In genomic region chr12:74897425-74898211, GRCh38 we compare ENCODE assay signal across 22 cellular contexts.
DNase-seq lines count a peak whose midpoint lies in the region; ATAC-seq and TF ChIP-seq lines count a peak whose summit lies in the region.
"Had no signal": no experiment of that assay in that cellular context is flagged by ENCODE, and none has a peak within 500 bp of the region (broad histone marks: within the 10 kb centered on the region; RNA-seq: fewer than 3 reads in every experiment).

No MANE protein-coding gene starts in this region.

- H3K4me2 ChIP-seq in GM23338: no peak overlapping the region
- H3K4me2 ChIP-seq: BLaER1 treated with 17β-estradiol and CSF1 and Interleukin-3, amounts not matched to agents 10 nM and 100 nM had no signal

- H3K4me3 ChIP-seq in GM23338: no peak overlapping the region
- H3K4me3 ChIP-seq: BLaER1 treated with 17β-estradiol and CSF1 and Interleukin-3, amounts not matched to agents 10 nM and 100 nM; coronary artery; lung; uterus had no signal

- intact Hi-C loops in activated CD4-positive, alpha-beta T cell treated with anti-CD3 and anti-CD28 coated beads, Interleukin-2, amount 10 ng/mL, durations not matched to agents 24 days and 14 days (cut with micrococcal nuclease): no loop called here

- H3K36me3 ChIP-seq in GM23338 (ENCODE audit: insufficient read depth): no peaks in the 10 kb centered on the region
- H3K36me3 ChIP-seq: BLaER1 treated with 17β-estradiol and CSF1 and Interleukin-3, amounts not matched to agents 10 nM and 100 nM; neutrophil; uterus had no signal

- no peaks in the 10 kb centered on the region for H3K79me2 ChIP-seq in GM23338 (replicated peaks; ENCODE audit: insufficient read depth)

- POLR2A ChIA-PET in RWPE1 (lab: Yijun Ruan, JAX; ENCODE audit: low non-redundant PET): no interaction called here

- H3K27me3 ChIP-seq in GM23338 (ENCODE audit: insufficient read depth): no peaks in the 10 kb centered on the region
- H3K27me3 ChIP-seq: BLaER1 treated with 17β-estradiol and CSF1 and Interleukin-3, amounts not matched to agents 10 nM and 100 nM; neutrophil; uterus had no signal

- H2AFZ ChIP-seq in GM23338: no peak overlapping the region

- no peaks in the 10 kb centered on the region for H3K9me3 Mint-ChIP-seq in activated CD4-positive, alpha-beta T cell treated with anti-CD3 and anti-CD28 coated beads, Interleukin-2, amount 10 ng/mL, durations not matched to agents 24 days and 14 days
- no peaks in the 10 kb centered on the region for H3K9me3 Mint-ChIP-seq in GM23338

- H3K27me3 Mint-ChIP-seq in activated CD4-positive, alpha-beta T cell treated with anti-CD3 and anti-CD28 coated beads, Interleukin-2, amount 10 ng/mL, durations not matched to agents 24 days and 14 days: no peaks in the 10 kb centered on the region
- H3K27me3 Mint-ChIP-seq in GM23338 (ENCODE audit: insufficient read depth, low read depth, poor library complexity): no peaks in the 10 kb centered on the region

- no peaks in the 10 kb centered on the region for H3F3A ChIP-seq in GM23338 (replicated peaks; ENCODE audit: low read depth)

- peak overlapping the region; percentile 50 for H3K4me3 Mint-ChIP-seq in activated CD4-positive, alpha-beta T cell treated with anti-CD3 and anti-CD28 coated beads, Interleukin-2, amount 10 ng/mL, durations not matched to agents 24 days and 14 days
- no peak overlapping the region for H3K4me3 Mint-ChIP-seq in GM23338

- no peaks in the 10 kb centered on the region for H3K4me1 ChIP-seq in GM23338 (ENCODE audit: insufficient read depth)
- H3K4me1 ChIP-seq: BLaER1 treated with 17β-estradiol and CSF1 and Interleukin-3, amounts not matched to agents 10 nM and 100 nM; uterus had no signal

- H4K20me1 ChIP-seq in GM23338 (replicated peaks; ENCODE audit: insufficient read depth): no peaks in the 10 kb centered on the region
- H4K20me1 ChIP-seq: BLaER1 treated with 17β-estradiol and CSF1 and Interleukin-3, amounts not matched to agents 10 nM and 100 nM had no signal

- no peaks in the 10 kb centered on the region for H3K9me2 ChIP-seq in GM23338 (ENCODE audit: insufficient read depth)

- H3K27ac ChIP-seq in RWPE1 (no peak overlapping the region), epithelial cell of prostate (peak overlapping the region; percentile 14), GM23338 (ENCODE audit: low read depth) (no peak overlapping the region)
- H3K27ac ChIP-seq: BLaER1 treated with 17β-estradiol and CSF1 and Interleukin-3, amounts not matched to agents 10 nM and 100 nM; coronary artery; neutrophil; uterus had no signal

- CTCF ChIA-PET in RWPE1 (lab: Yijun Ruan, JAX): interaction anchor here (0.5 kb wide), 1 partner anchor 9 kb away, joined by 3 read pairs; no protein-coding TSS in a partner anchor

- peak overlapping the region; percentile 62 for H3K27ac Mint-ChIP-seq in activated CD4-positive, alpha-beta T cell treated with anti-CD3 and anti-CD28 coated beads, Interleukin-2, amount 10 ng/mL, durations not matched to agents 24 days and 14 days
- no peak overlapping the region for H3K27ac Mint-ChIP-seq in GM23338

- H3K36me3 Mint-ChIP-seq in activated CD4-positive, alpha-beta T cell treated with anti-CD3 and anti-CD28 coated beads, Interleukin-2, amount 10 ng/mL, durations not matched to agents 24 days and 14 days (ENCODE audit: low read depth): no peaks in the 10 kb centered on the region
- no peaks in the 10 kb centered on the region for H3K36me3 Mint-ChIP-seq in GM23338 (ENCODE audit: low read depth)

- no peak for DNase-seq in activated CD4-positive, alpha-beta T cell treated with anti-CD3 and anti-CD28 coated beads, Interleukin-2, amount 10 ng/mL, durations not matched to agents 24 days and 14 days
- DNase-seq in activated CD4-positive, alpha-beta T cell treated with anti-CD3 and anti-CD28 coated beads, Interleukin-2, amount 50 U/mL, for 4 hours: no peak
- DNase-seq in RWPE1 (ENCODE audit: low spot score) (peak; percentile 26), epithelial cell of prostate (ENCODE audit: low read depth, low spot score) (peak; percentile 91), GM23338 (ENCODE audit: low spot score) (no peak)
- DNase-seq: activated CD4-positive, CD25-positive, alpha-beta regulatory T cell treated with anti-CD3 and anti-CD28 coated beads, Interleukin-2, amount 50 U/mL, for 72 hours; DMS 273 treated with DMSO at 0.1 percent for 48 hours; Kasumi-1; NCI-H1436 treated with DMSO at 0.1 percent for 48 hours; stimulated activated CD4-positive, alpha-beta T cell treated with anti-CD3 and anti-CD28 coated beads, Interleukin-12 subunit alpha, Interleukin-12 subunit beta, amount 100 ng/mL, for 4 hours; stimulated activated CD8-positive, alpha-beta memory T cell treated with anti-CD3 and anti-CD28 coated beads, Interleukin-4, amount 100 ng/mL, for 48 hours; substantia nigra; T1000; uterus had no signal

- ATAC-seq in GM18867 (IDR thresholded peaks at IDR 0.05; ENCODE audit: unreplicated experiment) (peak; percentile 61), HG02588 (IDR thresholded peaks at IDR 0.05; ENCODE audit: unreplicated experiment) (no peak), HG02571 (IDR thresholded peaks at IDR 0.05; ENCODE audit: unreplicated experiment) (no peak), GM23338 (no peak)
- ATAC-seq: Panc1 had no signal

- TF ChIP-seq CTCF in RWPE1 (conservative IDR thresholded peaks at IDR 0.05; ENCODE audit: low read depth): no peak
- no peak for TF ChIP-seq CTCF in GM23338 (conservative IDR thresholded peaks at IDR 0.05; ENCODE audit: low read depth in 2 of 2)

- H3K4me1 Mint-ChIP-seq in activated CD4-positive, alpha-beta T cell treated with anti-CD3 and anti-CD28 coated beads, Interleukin-2, amount 10 ng/mL, durations not matched to agents 24 days and 14 days: no peaks in the 10 kb centered on the region
- peaks cover 3% of the 10 kb centered on the region for H3K4me1 Mint-ChIP-seq in GM23338

TF ChIP-seq in GM23338, 12 proteins besides CTCF, POLR2A, EP300 and RAD21 (continues in another document):
- no peak for TF ChIP-seq ZNF331 (CRISPR knock-in tag; IDR thresholded peaks at IDR 0.05; ENCODE audit: low read depth)
- TF ChIP-seq, protein P1, sequence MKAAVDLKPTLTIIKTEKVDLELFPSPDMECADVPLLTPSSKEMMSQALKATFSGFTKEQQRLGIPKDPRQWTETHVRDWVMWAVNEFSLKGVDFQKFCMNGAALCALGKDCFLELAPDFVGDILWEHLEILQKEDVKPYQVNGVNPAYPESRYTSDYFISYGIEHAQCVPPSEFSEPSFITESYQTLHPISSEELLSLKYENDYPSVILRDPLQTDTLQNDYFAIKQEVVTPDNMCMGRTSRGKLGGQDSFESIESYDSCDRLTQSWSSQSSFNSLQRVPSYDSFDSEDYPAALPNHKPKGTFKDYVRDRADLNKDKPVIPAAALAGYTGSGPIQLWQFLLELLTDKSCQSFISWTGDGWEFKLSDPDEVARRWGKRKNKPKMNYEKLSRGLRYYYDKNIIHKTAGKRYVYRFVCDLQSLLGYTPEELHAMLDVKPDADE (IDR thresholded peaks at IDR 0.05): no peak
- no peak for TF ChIP-seq JUNB (IDR thresholded peaks at IDR 0.05; ENCODE audit: unreplicated experiment)
- no peak for TF ChIP-seq EZH2phosphoT487 (IDR thresholded peaks at IDR 0.05; ENCODE audit: unreplicated experiment)
- TF ChIP-seq CREB1 (CRISPR knock-in tag; IDR thresholded peaks at IDR 0.05; ENCODE audit: low read depth): no peak
- TF ChIP-seq STAT1 (IDR thresholded peaks at IDR 0.05; ENCODE audit: unreplicated experiment): no peak
- no peak for TF ChIP-seq POLR2AphosphoS5 (IDR thresholded peaks at IDR 0.05; ENCODE audit: low read depth)
- no peak for TF ChIP-seq EZH2 (IDR thresholded peaks at IDR 0.05; ENCODE audit: low read depth, unreplicated experiment)
- TF ChIP-seq ZNF114 (CRISPR knock-in tag; IDR thresholded peaks at IDR 0.05): no peak
- no peak for TF ChIP-seq NANOG (IDR thresholded peaks at IDR 0.05; ENCODE audit: borderline replicate concordance)
- TF ChIP-seq, protein P2, sequence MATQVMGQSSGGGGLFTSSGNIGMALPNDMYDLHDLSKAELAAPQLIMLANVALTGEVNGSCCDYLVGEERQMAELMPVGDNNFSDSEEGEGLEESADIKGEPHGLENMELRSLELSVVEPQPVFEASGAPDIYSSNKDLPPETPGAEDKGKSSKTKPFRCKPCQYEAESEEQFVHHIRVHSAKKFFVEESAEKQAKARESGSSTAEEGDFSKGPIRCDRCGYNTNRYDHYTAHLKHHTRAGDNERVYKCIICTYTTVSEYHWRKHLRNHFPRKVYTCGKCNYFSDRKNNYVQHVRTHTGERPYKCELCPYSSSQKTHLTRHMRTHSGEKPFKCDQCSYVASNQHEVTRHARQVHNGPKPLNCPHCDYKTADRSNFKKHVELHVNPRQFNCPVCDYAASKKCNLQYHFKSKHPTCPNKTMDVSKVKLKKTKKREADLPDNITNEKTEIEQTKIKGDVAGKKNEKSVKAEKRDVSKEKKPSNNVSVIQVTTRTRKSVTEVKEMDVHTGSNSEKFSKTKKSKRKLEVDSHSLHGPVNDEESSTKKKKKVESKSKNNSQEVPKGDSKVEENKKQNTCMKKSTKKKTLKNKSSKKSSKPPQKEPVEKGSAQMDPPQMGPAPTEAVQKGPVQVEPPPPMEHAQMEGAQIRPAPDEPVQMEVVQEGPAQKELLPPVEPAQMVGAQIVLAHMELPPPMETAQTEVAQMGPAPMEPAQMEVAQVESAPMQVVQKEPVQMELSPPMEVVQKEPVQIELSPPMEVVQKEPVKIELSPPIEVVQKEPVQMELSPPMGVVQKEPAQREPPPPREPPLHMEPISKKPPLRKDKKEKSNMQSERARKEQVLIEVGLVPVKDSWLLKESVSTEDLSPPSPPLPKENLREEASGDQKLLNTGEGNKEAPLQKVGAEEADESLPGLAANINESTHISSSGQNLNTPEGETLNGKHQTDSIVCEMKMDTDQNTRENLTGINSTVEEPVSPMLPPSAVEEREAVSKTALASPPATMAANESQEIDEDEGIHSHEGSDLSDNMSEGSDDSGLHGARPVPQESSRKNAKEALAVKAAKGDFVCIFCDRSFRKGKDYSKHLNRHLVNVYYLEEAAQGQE (IDR thresholded peaks at IDR 0.05; ENCODE audit: unreplicated experiment): no peak

Comparison
In these comparisons a context has a peak if more than half of its experiments do, and no peak if none do; other contexts are left out.
1. DNase-seq: peak in RWPE1 (single experiment) and epithelial cell of prostate (single experiment); none in activated CD4-positive, alpha-beta T cell treated with anti-CD3 and anti-CD28 coated beads, Interleukin-2, amount 10 ng/mL, durations not matched to agents 24 days and 14 days (single experiment), activated CD4-positive, alpha-beta T cell treated with anti-CD3 and anti-CD28 coated beads, Interleukin-2, amount 50 U/mL, for 4 hours (0 of 2) and GM23338 (single experiment).